Comparison of ENCODE assay signal across 8 cellular contexts in the genomic region with DNA sequence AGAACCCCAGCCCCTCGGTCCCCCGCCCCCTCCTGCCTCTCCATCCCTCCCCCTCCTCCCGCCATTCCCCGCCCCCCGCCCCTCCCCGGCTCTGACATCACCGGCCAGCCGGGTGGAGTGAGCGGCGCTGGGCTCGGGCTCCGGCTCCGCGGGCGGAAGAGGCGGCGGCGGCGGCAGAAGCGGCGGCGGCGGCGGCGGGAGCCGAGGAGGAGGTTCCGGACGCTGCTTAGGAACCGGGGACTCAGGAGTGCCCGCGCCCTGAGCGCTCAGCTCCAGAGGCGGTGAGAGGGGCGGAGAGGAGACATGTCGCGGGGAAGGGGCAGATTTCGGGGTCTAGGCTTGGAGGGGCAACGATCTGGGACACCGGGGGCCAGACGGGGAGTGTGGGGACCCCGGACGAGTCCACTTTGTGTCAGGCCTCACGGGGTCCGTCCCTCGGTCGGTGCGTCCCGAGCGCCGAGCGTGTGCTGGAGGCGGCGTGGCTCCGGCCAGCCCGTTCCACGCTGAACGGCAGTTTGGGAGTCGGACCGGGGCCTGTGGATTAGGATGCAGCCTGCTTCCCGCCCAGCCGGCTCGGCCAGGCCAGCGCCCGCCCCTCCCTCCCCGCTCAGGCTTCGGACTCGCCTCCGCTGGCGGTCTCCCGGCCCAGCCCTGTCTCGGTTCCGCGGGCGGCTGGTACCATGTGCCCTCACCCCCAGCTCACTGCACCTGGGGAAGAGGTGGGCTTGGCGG. TPM values are rescaled to one million over a fixed set of nuclear protein-coding genes. Genes with fewer than 3 reads are reported as not detected.
DNase-seq lines count a peak whose midpoint lies in the region; ATAC-seq and TF ChIP-seq lines count a peak whose summit lies in the region.

A gene with protein sequence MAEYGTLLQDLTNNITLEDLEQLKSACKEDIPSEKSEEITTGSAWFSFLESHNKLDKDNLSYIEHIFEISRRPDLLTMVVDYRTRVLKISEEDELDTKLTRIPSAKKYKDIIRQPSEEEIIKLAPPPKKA (plus strand): TSS at position 143 of the 732 bp plus-strand sequence. CDS start 6,161 bp downstream, outside the sequence.

- CTCF ChIA-PET in mammary epithelial cell (lab: Charles Lee; ENCODE audit: low non-redundant PET) = interaction anchor here (0.7 kb wide), 1 partner anchor 159 kb away, joined by 8 read pairs; no protein-coding TSS in a partner anchor

- TF ChIP-seq CTCF in NB4 (IDR thresholded peaks at IDR 0.05; ENCODE audit: low read depth, low read length) (no peak), WI38 (IDR thresholded peaks at IDR 0.05; ENCODE audit: low read depth, low read length) (no peak), mammary epithelial cell (conservative IDR thresholded peaks at IDR 0.05 in 1 of 2, IDR thresholded peaks at IDR 0.05 in 1 of 2; ENCODE audit: extremely low read depth in 1 of 2, insufficient read depth in 1 of 2, low read depth in 1 of 2, low read length in 2 of 2) (no peak), smooth muscle cell (IDR thresholded peaks at IDR 0.05; ENCODE audit: borderline replicate concordance, insufficient read depth, poor library complexity, severe bottlenecking) (no peak)

- TF ChIP-seq POLR2A in NB4 (IDR thresholded peaks at IDR 0.05; ENCODE audit: extremely low read depth, insufficient read length) = no peak

- BruUV-seq in mammary epithelial cell (replicated peaks; lab: Mats Ljungman, UMichigan) = no TSS peak

- H3K4me2 ChIP-seq in mammary epithelial cell (ENCODE audit: insufficient read depth, low read depth, low read length) (peak within 1 kb of the TSS; percentile 88), smooth muscle cell (peak within 1 kb of the TSS; percentile 88)

- H3K4me1 ChIP-seq in mammary epithelial cell (ENCODE audit: insufficient read depth, low read length) (peaks cover 23% of the 10 kb centered on the region), smooth muscle cell (ENCODE audit: low read depth) (peaks cover 49% of the 10 kb centered on the region)

- intact Hi-C loops in mammary epithelial cell (cut with micrococcal nuclease) = no loop called here

- peak within 1 kb of the TSS; percentile 81 for H2AFZ ChIP-seq in mammary epithelial cell (ENCODE audit: low read depth, low read length)
- H2AFZ ChIP-seq in smooth muscle cell (ENCODE audit: low read depth) = peak within 1 kb of the TSS; percentile 43

- whole genome bisulfite sequencing in mammary epithelial cell (ENCODE audit: low coverage, missing lambda C conversion rate) = 0% methylated on average over 2 of the region's 75 CpGs
- WGBS in smooth muscle cell (ENCODE audit: low lambda C conversion rate) = 0% methylated on average over 40 of the region's 75 CpGs

- dilution Hi-C loops in mammary epithelial cell (cut with HindIII; ENCODE audit: low sequenced_read_pairs) = loop anchor here (25.0 kb wide), 1 partner anchor 268 kb away; a partner anchor contains a TSS

- ATAC-seq in GM21529 (IDR thresholded peaks at IDR 0.05; ENCODE audit: unreplicated experiment) = peak; percentile 48

- H4K20me1 ChIP-seq in mammary epithelial cell (ENCODE audit: insufficient read depth, low read length) (peaks cover 2% of the 10 kb centered on the region), smooth muscle cell (ENCODE audit: low read depth) (peaks cover 40% of the 10 kb centered on the region)

- H3K4me3 ChIP-seq in NB4 (ENCODE audit: low read depth, low read length) (peak within 1 kb of the TSS; percentile 72), WI38 (ENCODE audit: low read depth, low read length) (peak within 1 kb of the TSS; percentile 96), mammary epithelial cell (replicated peaks in 1 of 3; ENCODE audit: insufficient read depth in 1 of 3, low read depth in 2 of 3, low read length in 3 of 3) (peak within 1 kb of the TSS; percentile 91 to 99 (median 99)), smooth muscle cell (peak within 1 kb of the TSS; percentile 93)

- in situ Hi-C loops in mammary epithelial cell (cut with MboI; ENCODE audit: low sequenced_read_pairs in 2 of 2) = no loop called here

- H3K36me3 ChIP-seq in mammary epithelial cell (ENCODE audit: insufficient read depth, low read length) (peaks cover 13% of the 10 kb centered on the region), smooth muscle cell (ENCODE audit: low read depth) (no peaks in the 10 kb centered on the region)

- H3K9me3 ChIP-seq in mammary epithelial cell (replicated peaks; ENCODE audit: insufficient read depth, low read length) = no peaks in the 10 kb centered on the region
- H3K9me3 ChIP-seq in smooth muscle cell (replicated peaks; ENCODE audit: low read depth) = no peaks in the 10 kb centered on the region

- H3K9ac ChIP-seq in mammary epithelial cell (ENCODE audit: insufficient read depth, low read length) = peak within 1 kb of the TSS; percentile 93
- peak within 1 kb of the TSS; percentile 98 for H3K9ac ChIP-seq in smooth muscle cell (ENCODE audit: low read depth)

- H3K27ac ChIP-seq in mammary epithelial cell (ENCODE audit: insufficient read depth, low read depth, low read length) (peak within 1 kb of the TSS; percentile 89), smooth muscle cell (ENCODE audit: low read depth) (peak within 1 kb of the TSS; percentile 95)

- DNase-seq in DMS53 (lab: John Stamatoyannopoulos, UW) (peak; percentile 81), NB4 (ENCODE audit: low read depth) (peak; percentile 76), mammary epithelial cell (peak; percentile 52), iPS-NIHi7 (ENCODE audit: extremely low spot score) (peak; percentile 96), smooth muscle cell (lab: John Stamatoyannopoulos, UW; ENCODE audit: unreplicated experiment) (peak; percentile 44), OCI-M2 (lab: John Stamatoyannopoulos, UW; ENCODE audit: unreplicated experiment) (no peak)

- H3K27me3 ChIP-seq in mammary epithelial cell (ENCODE audit: insufficient read depth, low read length) = no peaks in the 10 kb centered on the region
- H3K27me3 ChIP-seq in smooth muscle cell (ENCODE audit: low read depth) = no peaks in the 10 kb centered on the region

- H3K79me2 ChIP-seq in mammary epithelial cell (ENCODE audit: insufficient read depth, low read length) (peaks cover 54% of the 10 kb centered on the region), smooth muscle cell (ENCODE audit: low read depth) (peaks cover 34% of the 10 kb centered on the region)

- H3F3A ChIP-seq in smooth muscle cell (ENCODE audit: low read depth) = peaks cover 19% of the 10 kb centered on the region

RNA-seq across cellular contexts. Expression of the gene that starts here (rescaled TPM):
- total RNA-seq in mammary epithelial cell = 100 to 1,000 TPM; 132 to 206 TPM
- 352 TPM for polyA plus RNA-seq in mammary epithelial cell
- 207 TPM for polyA minus RNA-seq in mammary epithelial cell
- 85.0 and 115 TPM in 2 replicates for total RNA-seq in smooth muscle cell
- 73.1 and 80.6 TPM in 2 replicates for polyA plus RNA-seq in smooth muscle cell
